2 cellular contexts compared by ENCODE assay signal in genomic region chr12:52036587-52037171, GRCh38.
TF ChIP-seq lines count a peak whose summit lies in the region.

No MANE protein-coding gene starts in this region.

TF ChIP-seq in HEK293T, 16 proteins besides CTCF, POLR2A, EP300 and RAD21:
- TF ChIP-seq FOXM1 (IDR thresholded peaks at IDR 0.05; ENCODE audit: borderline replicate concordance) (no peak), ELF4 (IDR thresholded peaks at IDR 0.05) (no peak), HDGF (IDR thresholded peaks at IDR 0.05; ENCODE audit: borderline replicate concordance) (no peak), LEF1 (IDR thresholded peaks at IDR 0.05; ENCODE audit: borderline replicate concordance) (no peak), CTBP1 (IDR thresholded peaks at IDR 0.05; ENCODE audit: borderline replicate concordance) (no peak)

TF ChIP-seq in HepG2, 621 proteins besides CTCF, POLR2A, EP300 and RAD21 (continues in another document):
- TF ChIP-seq ADNP (CRISPR knock-in tag; IDR thresholded peaks at IDR 0.05): no peak
- TF ChIP-seq HOXA5 (CRISPR knock-in tag; IDR thresholded peaks at IDR 0.05): no peak; the same call in 1 of the 2 replicates
- TF ChIP-seq ZNF772 (CRISPR knock-in tag; IDR thresholded peaks at IDR 0.05): no peak
- TF ChIP-seq MTERF4 (CRISPR knock-in tag; IDR thresholded peaks at IDR 0.05): no peak
- no peak for TF ChIP-seq ARID3A (IDR thresholded peaks at IDR 0.05; ENCODE audit: low read depth, low read length)
- TF ChIP-seq ZNF441 (CRISPR knock-in tag; IDR thresholded peaks at IDR 0.05; ENCODE audit: borderline replicate concordance): no peak
- TF ChIP-seq SP5 (CRISPR knock-in tag; IDR thresholded peaks at IDR 0.05; ENCODE audit: borderline replicate concordance, low read depth): peak; percentile 71
- no peak for TF ChIP-seq ZFP37 (CRISPR knock-in tag; IDR thresholded peaks at IDR 0.05; ENCODE audit: borderline replicate concordance)
- no peak for TF ChIP-seq NKX3-1 (CRISPR knock-in tag; IDR thresholded peaks at IDR 0.05)
- TF ChIP-seq ESRRA (CRISPR knock-in tag; IDR thresholded peaks at IDR 0.05; ENCODE audit: low read depth): no peak
- TF ChIP-seq SRSF4 (IDR thresholded peaks at IDR 0.05; ENCODE audit: low read depth, low read length, poor library complexity, severe bottlenecking): no peak
- no peak for TF ChIP-seq ZBTB39 (CRISPR knock-in tag; IDR thresholded peaks at IDR 0.05)
- no peak for TF ChIP-seq ZIK1 (CRISPR knock-in tag; IDR thresholded peaks at IDR 0.05; ENCODE audit: borderline replicate concordance, low read depth)
- no peak; a peak in 1 of 4 replicates for TF ChIP-seq HMGXB4 (CRISPR knock-in tag; IDR thresholded peaks at IDR 0.05; ENCODE audit: borderline replicate concordance in 1 of 2, low read depth in 1 of 2)
- no peak for TF ChIP-seq CBX5 (CRISPR knock-in tag; IDR thresholded peaks at IDR 0.05; ENCODE audit: borderline replicate concordance)
- no peak for TF ChIP-seq FOXJ3 (CRISPR knock-in tag; IDR thresholded peaks at IDR 0.05; ENCODE audit: borderline replicate concordance)
- no peak for TF ChIP-seq ZNF407 (CRISPR knock-in tag; IDR thresholded peaks at IDR 0.05; ENCODE audit: not compliant biosample characterization)
- TF ChIP-seq NFYB (CRISPR knock-in tag; IDR thresholded peaks at IDR 0.05): no peak
- no peak for TF ChIP-seq CENPBD1 (CRISPR knock-in tag; IDR thresholded peaks at IDR 0.05; ENCODE audit: borderline replicate concordance, low read depth)
- TF ChIP-seq HNRNPK (IDR thresholded peaks at IDR 0.05; ENCODE audit: low read depth, low read length, poor library complexity, severe bottlenecking): no peak
- TF ChIP-seq SRF (IDR thresholded peaks at IDR 0.05; ENCODE audit: low read depth, low read length): no peak
- TF ChIP-seq ZNF512B (CRISPR knock-in tag; IDR thresholded peaks at IDR 0.05; ENCODE audit: borderline replicate concordance): no peak
- TF ChIP-seq THAP9 (CRISPR knock-in tag; IDR thresholded peaks at IDR 0.05; ENCODE audit: borderline replicate concordance): no peak
- TF ChIP-seq BATF2 (CRISPR knock-in tag; IDR thresholded peaks at IDR 0.05): no peak
- peak; percentile 61; the same call in 1 of the 2 replicates for TF ChIP-seq HDAC1 (CRISPR knock-in tag; IDR thresholded peaks at IDR 0.05)
- TF ChIP-seq ZGPAT (CRISPR knock-in tag; IDR thresholded peaks at IDR 0.05): peak; percentile 31; the same call in 1 of the 2 replicates
- TF ChIP-seq KLF11 (CRISPR knock-in tag; IDR thresholded peaks at IDR 0.05): no peak
